9 cellular contexts compared by ENCODE assay signal in genomic region chr2:120312861-120313694, GRCh38. TPM values are rescaled to one million over a fixed set of nuclear protein-coding genes. Genes with fewer than 3 reads are reported as not detected.
A peak's percentile ranks its signal among the peaks of the same experiment; 100 is the strongest.
DNase-seq lines count a peak whose midpoint lies in the region; ATAC-seq and TF ChIP-seq lines count a peak whose summit lies in the region.
"Had no signal": no experiment of that assay in that cellular context is flagged by ENCODE, and none has a peak within 500 bp of the region (broad histone marks: within the 10 kb centered on the region; RNA-seq: fewer than 3 reads in every experiment).

No MANE protein-coding gene starts in this region.

- H3K36me3 Mint-ChIP-seq in CD14-positive monocyte = no peaks in the 10 kb centered on the region
- no peaks in the 10 kb centered on the region for H3K36me3 Mint-ChIP-seq in activated naive CD4-positive, alpha-beta T cell treated with anti-CD3 and anti-CD28 coated beads, Interleukin-2, amount 10 ng/mL, durations not matched to agents 7 days and 5 days

- peak; percentile 94 for TF ChIP-seq CTCF in CD14-positive monocyte (IDR thresholded peaks at IDR 0.05)

- DNase-seq in CD14-positive monocyte (ENCODE audit: low spot score) (no peak), LoVo (ENCODE audit: low spot score) (peak; percentile 87), globus pallidus (ENCODE audit: low spot score) (peak; percentile 77), occipital lobe (lab: John Stamatoyannopoulos, UW) (peak; percentile 77)
- peak; percentile 88 for DNase-seq in activated naive CD4-positive, alpha-beta T cell treated with anti-CD3 and anti-CD28 coated beads, Interleukin-2, amount 10 ng/mL, durations not matched to agents 7 days and 5 days

- peaks cover 0 to 2% (median 0%) of the 10 kb centered on the region in 7 donors for H3K9me3 Mint-ChIP-seq in CD14-positive monocyte
- H3K9me3 Mint-ChIP-seq in activated naive CD4-positive, alpha-beta T cell treated with anti-CD3 and anti-CD28 coated beads, Interleukin-2, amount 10 ng/mL, durations not matched to agents 7 days and 5 days = no peaks in the 10 kb centered on the region

- CTCF ChIA-PET in activated naive CD4-positive, alpha-beta T cell treated with anti-CD3 and anti-CD28 coated beads, Interleukin-2, amount 10 ng/mL, durations not matched to agents 7 days and 5 days (lab: Charles Lee) = interaction anchor here (0.7 to 4.8 kb wide), 42 partner anchors 10 to 387 kb away, joined by 3 to 74 read pairs (median 4); partner anchors contain the start of genes RALB and TMEM185B

- intact Hi-C loops in CD14-positive monocyte (cut with micrococcal nuclease) = loop anchor here (5.0 to 10.0 kb wide), 3 partner anchors 88 to 611 kb away; partner anchors contain the start of gene TMEM185B (in 1 of the 2)

- peaks cover 17% of the 10 kb centered on the region for H3K4me1 Mint-ChIP-seq in CD14-positive monocyte
- H3K4me1 Mint-ChIP-seq in activated naive CD4-positive, alpha-beta T cell treated with anti-CD3 and anti-CD28 coated beads, Interleukin-2, amount 10 ng/mL, durations not matched to agents 7 days and 5 days = peaks cover 53% of the 10 kb centered on the region

- no peaks in the 10 kb centered on the region for H3K9me3 ChIP-seq in subcutaneous abdominal adipose tissue (ENCODE audit: control insufficient read depth in 5 of 5, low read length in 5 of 5)

- peaks cover 0 to 17% (median 14%) of the 10 kb centered on the region in 5 donors for H3K4me1 ChIP-seq in subcutaneous abdominal adipose tissue (ENCODE audit: control insufficient read depth in 5 of 5, insufficient read depth in 5 of 5, low read length in 5 of 5)

- H3K27ac Mint-ChIP-seq in CD14-positive monocyte = peak overlapping the region in 1 of 7 donors; percentile 64
- peak overlapping the region; percentile 79 for H3K27ac Mint-ChIP-seq in activated naive CD4-positive, alpha-beta T cell treated with anti-CD3 and anti-CD28 coated beads, Interleukin-2, amount 10 ng/mL, durations not matched to agents 7 days and 5 days

- H3K4me3 ChIP-seq in subcutaneous abdominal adipose tissue (ENCODE audit: low read depth in 1 of 5, low read length in 5 of 5) = peak overlapping the region; percentile 57 to 81 (median 64)

- no peaks in the 10 kb centered on the region for H3K27me3 ChIP-seq in subcutaneous abdominal adipose tissue (ENCODE audit: control insufficient read depth in 5 of 5, insufficient read depth in 4 of 5, low read length in 5 of 5)

- peaks cover 19 to 28% (median 21%) of the 10 kb centered on the region in 3 donors for H3K27me3 Mint-ChIP-seq in CD14-positive monocyte (ENCODE audit: low read depth in 3 of 3)
- H3K27me3 Mint-ChIP-seq in activated naive CD4-positive, alpha-beta T cell treated with anti-CD3 and anti-CD28 coated beads, Interleukin-2, amount 10 ng/mL, durations not matched to agents 7 days and 5 days = peaks cover 11% of the 10 kb centered on the region

- no peak overlapping the region for H3K27ac ChIP-seq in subcutaneous abdominal adipose tissue (ENCODE audit: low read depth, low read length)

- H3K36me3 ChIP-seq in subcutaneous abdominal adipose tissue (ENCODE audit: control insufficient read depth in 5 of 5, insufficient read depth in 5 of 5, low read length in 5 of 5) = no peaks in the 10 kb centered on the region

- peak overlapping the region in 3 of 5 donors; percentile 41 to 70 (median 54) for H3K9ac ChIP-seq in subcutaneous abdominal adipose tissue (ENCODE audit: low read length in 5 of 5)

- ATAC-seq in GM19467 (IDR thresholded peaks at IDR 0.05; ENCODE audit: unreplicated experiment) (peak; percentile 68), SK-N-SH treated with all-trans-retinoic acid at 6 μM for 48 hours (peak; percentile 94)

- H3K4me3 Mint-ChIP-seq in CD14-positive monocyte = peak overlapping the region; percentile 70 to 90
- H3K4me3 Mint-ChIP-seq in activated naive CD4-positive, alpha-beta T cell treated with anti-CD3 and anti-CD28 coated beads, Interleukin-2, amount 10 ng/mL, durations not matched to agents 7 days and 5 days = peak overlapping the region; percentile 64

TF ChIP-seq in SK-N-SH treated with all-trans-retinoic acid at 6 μM for 48 hours, 23 proteins besides CTCF, POLR2A, EP300 and RAD21:
- TF ChIP-seq ARNTL (CRISPR knock-in tag; IDR thresholded peaks at IDR 0.05; ENCODE audit: borderline replicate concordance, low read depth) (no peak), ZNF8 (CRISPR knock-in tag; IDR thresholded peaks at IDR 0.05) (peak; percentile 41; the same call in 1 of the 2 replicates)

RNA-seq across cellular contexts. Expression of gene INHBB, which starts 32.9 kb away (rescaled TPM):
- polyA plus RNA-seq in CD14-positive monocyte = not detected
- total RNA-seq in occipital lobe = 5.0 TPM
- total RNA-seq: T-helper 1 cell treated with Interleukin-12 subunit alpha and Interleukin-12 subunit beta and Interleukin-4 antibody, amounts not matched to agents 30 ng/mL and 1 ng/mL, for 36 hours had no signal
